15 cellular contexts compared by ENCODE assay signal in genomic region chr19:10852098-10852800, GRCh38. TPM values are rescaled to one million over a fixed set of nuclear protein-coding genes. Genes with fewer than 3 reads are reported as not detected.
A peak's percentile ranks its signal among the peaks of the same experiment; 100 is the strongest.
DNase-seq lines count a peak whose midpoint lies in the region; ATAC-seq and TF ChIP-seq lines count a peak whose summit lies in the region.
"Had no signal": no experiment of that assay in that cellular context is flagged by ENCODE, and none has a peak within 500 bp of the region (broad histone marks: within the 10 kb centered on the region; RNA-seq: fewer than 3 reads in every experiment).

No MANE protein-coding gene starts in this region.

- no peaks in the 10 kb centered on the region for H3K9me2 ChIP-seq in HCT116 (ENCODE audit: insufficient read depth)

- TF ChIP-seq CTCF in HCT116 (IDR thresholded peaks at IDR 0.05 in 2 of 3, conservative IDR thresholded peaks at IDR 0.05 in 1 of 3; ENCODE audit: borderline replicate concordance in 1 of 3, insufficient read depth in 1 of 3, low read depth in 2 of 3, low read length in 2 of 3) (no peak), fibroblast of pulmonary artery (IDR thresholded peaks at IDR 0.05; ENCODE audit: low read length, missing control alignments) (no peak), upper lobe of right lung (IDR thresholded peaks at IDR 0.05) (no peak)

- no peak for TF ChIP-seq POLR2A in HCT116 (IDR thresholded peaks at IDR 0.05; ENCODE audit: borderline replicate concordance, extremely low read depth, insufficient read depth, insufficient read length)

- H3K9me3 ChIP-seq in HCT116 (ENCODE audit: control insufficient read depth in 1 of 2, insufficient read depth in 1 of 2, low read depth in 1 of 2, low read length in 2 of 2) (no peaks in the 10 kb centered on the region), upper lobe of right lung (no peaks in the 10 kb centered on the region)

- peak overlapping the region; percentile 48 for H3K4me2 ChIP-seq in HCT116 (ENCODE audit: low read length)
- H3K4me2 ChIP-seq: KMS-11 had no signal

- H2AFZ ChIP-seq in HCT116 (ENCODE audit: low read depth, low read length, poor library complexity, severe bottlenecking): no peak overlapping the region

- no peak overlapping the region for H3K4me3 ChIP-seq in HCT116 (replicated peaks in 1 of 2; ENCODE audit: low read depth in 1 of 2, low read length in 2 of 2)
- no peak overlapping the region for H3K4me3 ChIP-seq in fibroblast of pulmonary artery (replicated peaks; ENCODE audit: low read depth, low read length)
- H3K4me3 ChIP-seq in upper lobe of right lung: no peak overlapping the region
- H3K4me3 ChIP-seq: cardiac muscle cell had no signal

- BruUV-seq in HCT116 (replicated peaks; lab: Mats Ljungman, UMichigan): no TSS peak

- intact Hi-C loops in HCT116 (cut with micrococcal nuclease): no loop called here
- intact Hi-C loops in upper lobe of right lung (cut with DNase I): no loop called here

- TF ChIP-seq RAD21 in HCT116 (IDR thresholded peaks at IDR 0.05; ENCODE audit: low read depth): no peak

- CTCF ChIA-PET in HCT116 (lab: Charles Lee): interaction anchor here (5.7 kb wide), 1 partner anchor 12 kb away, joined by 47 read pairs; no protein-coding TSS in a partner anchor

- H3K27me3 ChIP-seq in HCT116 (ENCODE audit: insufficient read depth, low read length) (no peaks in the 10 kb centered on the region), upper lobe of right lung (no peaks in the 10 kb centered on the region)
- H3K27me3 ChIP-seq: cardiac muscle cell had no signal

- H3K79me2 ChIP-seq in HCT116 (ENCODE audit: insufficient read depth, low read length): no peaks in the 10 kb centered on the region

- no peak overlapping the region; the same call in 1 of the 2 replicates for H3K9ac ChIP-seq in HCT116 (ENCODE audit: low read length)
- H3K9ac ChIP-seq: KMS-11 had no signal

- ATAC-seq in HCT116 (no peak), GM19397 (IDR thresholded peaks at IDR 0.05; ENCODE audit: unreplicated experiment) (no peak), HG03095 (IDR thresholded peaks at IDR 0.05; ENCODE audit: unreplicated experiment) (no peak), upper lobe of right lung (no peak)

- POLR2A ChIA-PET in HCT116 (lab: Charles Lee): interaction anchor here (1.2 to 1.3 kb wide), 2 partner anchors 16 kb away, joined by 3 to 4 read pairs; partner anchors contain the start of gene TMED1

- DNase-seq in A172 (ENCODE audit: low spot score): peak; percentile 91
- DNase-seq in HCT116 (ENCODE audit: low read depth, low spot score): no peak
- peak; percentile 7 for DNase-seq in T1000 (lab: John Stamatoyannopoulos, UW)
- DNase-seq in fibroblast of pulmonary artery (ENCODE audit: low read depth): peak; percentile 50
- DNase-seq in NCI-H2196 treated with DMSO at 0.1 percent for 48 hours (lab: John Stamatoyannopoulos, UW; ENCODE audit: unreplicated experiment): no peak
- no peak for DNase-seq in upper lobe of right lung
- DNase-seq: activated effector memory CD4-positive, alpha-beta T cell treated with anti-CD3 and anti-CD28 coated beads, Interleukin-2, amount 50 U/mL, for 16 hours; DMS153; NCI-H2029; occipital lobe; SIG-M5 had no signal

- H3K4me1 ChIP-seq in HCT116 (ENCODE audit: control insufficient read depth in 1 of 2, insufficient read depth in 2 of 2, low read length in 2 of 2) (peaks cover 2 to 16% of the 10 kb centered on the region in 2 experiments; a peak in 2 of 4 replicates), upper lobe of right lung (no peaks in the 10 kb centered on the region)

- H4K20me1 ChIP-seq in HCT116 (ENCODE audit: insufficient read depth): no peaks in the 10 kb centered on the region

- H3K36me3 ChIP-seq in HCT116 (ENCODE audit: control insufficient read depth in 1 of 2, insufficient read depth in 2 of 2, low read length in 2 of 2) (no peaks in the 10 kb centered on the region), upper lobe of right lung (no peaks in the 10 kb centered on the region)
- H3K36me3 ChIP-seq: cardiac muscle cell had no signal

- RAD21 ChIA-PET in HCT116 (lab: Charles Lee; ENCODE audit: low non-redundant PET in 1 of 2, low total read pairs in 2 of 2, uncharacterized antibody in 2 of 2, unreplicated experiment in 2 of 2): no interaction called here

- no peak overlapping the region for H3K27ac ChIP-seq in HCT116 (ENCODE audit: low read depth, low read length)
- H3K27ac ChIP-seq in upper lobe of right lung: no peak overlapping the region
- H3K27ac ChIP-seq: cardiac muscle cell, KMS-11 had no signal

TF ChIP-seq in HCT116, 20 proteins besides CTCF, POLR2A, EP300 and RAD21:
- TF ChIP-seq EGR1 (IDR thresholded peaks at IDR 0.05; ENCODE audit: low read depth) (no peak), ZBTB33 (IDR thresholded peaks at IDR 0.05; ENCODE audit: extremely low read depth, insufficient replicate concordance, low read length) (no peak), SP1 (IDR thresholded peaks at IDR 0.05; ENCODE audit: low read depth) (no peak), MAX (IDR thresholded peaks at IDR 0.05) (no peak), POLR2AphosphoS5 (IDR thresholded peaks at IDR 0.05; ENCODE audit: low read depth, low read length) (no peak), TCF7L2 (IDR thresholded peaks at IDR 0.05; ENCODE audit: borderline replicate concordance, extremely low read depth, insufficient read depth, insufficient read length) (no peak), FOSL1 (IDR thresholded peaks at IDR 0.05; ENCODE audit: low read depth) (no peak), ATF3 (IDR thresholded peaks at IDR 0.05) (no peak), CBX3 (IDR thresholded peaks at IDR 0.05; ENCODE audit: low read depth) (no peak), JUND (IDR thresholded peaks at IDR 0.05) (no peak), CEBPB (IDR thresholded peaks at IDR 0.05; ENCODE audit: low read depth) (no peak)

RNA-seq across cellular contexts. Expression of gene C19orf38, which starts 4.0 kb away (rescaled TPM):
- total RNA-seq in A172 (2014; rRNA removed; shearing (Covaris generic)): 0.22 and 1.5 TPM in 2 replicates
- total RNA-seq in HCT116 (2021; ENCODE audit: unreplicated experiment) (0.74 TPM), upper lobe of right lung (7.4 TPM)
- polyA plus RNA-seq in HCT116 (2012): 0.17 and 0.42 TPM in 2 replicates

RNA-seq across cellular contexts. Expression of gene TMED1, which starts 16.2 kb away (rescaled TPM):
- 53.2 and 75.7 TPM in 2 replicates for total RNA-seq in A172 (2014; rRNA removed; shearing (Covaris generic))
- 26.3 TPM for total RNA-seq in HCT116 (2021; ENCODE audit: unreplicated experiment)
- 43.7 and 46.8 TPM in 2 replicates for polyA plus RNA-seq in HCT116 (2012)
- 25.3 TPM for total RNA-seq in upper lobe of right lung

RNA-seq across cellular contexts. Expression of gene CARM1, which starts 19.1 kb away (rescaled TPM):
- 46.6 and 53.0 TPM in 2 replicates for total RNA-seq in A172 (2014; rRNA removed; shearing (Covaris generic))
- 103 TPM for total RNA-seq in HCT116 (2021; ENCODE audit: unreplicated experiment)
- 92.2 and 98.1 TPM in 2 replicates for polyA plus RNA-seq in HCT116 (2012)
- 25.5 TPM for total RNA-seq in upper lobe of right lung

Comparison
In these comparisons a context has a peak if more than half of its experiments do, and no peak if none do; other contexts are left out.
1. DNase-seq: peak in A172 (single experiment), T1000 (single experiment) and fibroblast of pulmonary artery (single experiment); none in HCT116 (single experiment), NCI-H2196 treated with DMSO at 0.1 percent for 48 hours (single experiment) and upper lobe of right lung (single experiment).